ENCODE assay signal across 12 cellular contexts in genomic region chr9:110443146-110443877, GRCh38.
DNase-seq lines count a peak whose midpoint lies in the region; ATAC-seq, FAIRE-seq and TF ChIP-seq lines count a peak whose summit lies in the region.
"Had no signal": no experiment of that assay in that cellular context is flagged by ENCODE, and none has a peak within 500 bp of the region (broad histone marks: within the 10 kb centered on the region; RNA-seq: fewer than 3 reads in every experiment).

No MANE protein-coding gene starts in this region.

- no peak overlapping the region for H3K27ac Mint-ChIP-seq in T-cell
- H3K27ac Mint-ChIP-seq: activated T-cell treated with anti-CD3 and anti-CD28 coated beads, Interleukin-2, amount 50 U/mL, for 24 hours; T-helper 2 cell treated with Interferon-gamma antibody and Interleukin-4, amounts not matched to agents 5 μg/mL and 100 μg/mL, for 36 hours had no signal

- POLR2A ChIA-PET in T-cell (lab: Charles Lee): no interaction called here

- no peak for FAIRE-seq in urothelium cell line (lab: Jason Lieb, UNC)

- H3K4me3 Mint-ChIP-seq in T-cell: no peak overlapping the region
- H3K4me3 Mint-ChIP-seq: activated T-cell treated with anti-CD3 and anti-CD28 coated beads, Interleukin-2, amount 50 U/mL, for 24 hours; T-helper 2 cell treated with Interferon-gamma antibody and Interleukin-4, amounts not matched to agents 5 μg/mL and 100 μg/mL, for 36 hours had no signal

- H3K9me3 Mint-ChIP-seq in T-cell: peaks cover 5 to 17% (median 8%) of the 10 kb centered on the region in 3 donors

- CTCF ChIA-PET in T-cell (lab: Charles Lee): interaction anchor here in 1 of 2 donors (0.6 kb wide), 1 partner anchor 116 kb away, joined by 3 read pairs; no protein-coding TSS in a partner anchor

- H3K36me3 Mint-ChIP-seq in T-cell: no peaks in the 10 kb centered on the region

- DNase-seq in D341Med (ENCODE audit: low spot score) (peak; percentile 62), NCI-H1092 treated with DMSO at 0.1 percent for 48 hours (lab: John Stamatoyannopoulos, UW) (peak; percentile 41), hepatic stellate cell (ENCODE audit: low spot score) (peak; percentile 52), urothelium cell line (ENCODE audit: low spot score) (no peak), T-cell (no peak)
- DNase-seq: activated T-cell treated with anti-CD3 and anti-CD28 coated beads, Interleukin-2, amount 50 U/mL, for 24 hours; DMS79; NCI-H526 treated with DMSO at 0.1 percent for 48 hours had no signal

- peaks cover 0 to 6% of the 10 kb centered on the region in 2 donors for H3K27me3 Mint-ChIP-seq in T-cell
- H3K27me3 Mint-ChIP-seq: activated T-cell treated with anti-CD3 and anti-CD28 coated beads, Interleukin-2, amount 50 U/mL, for 24 hours had no signal

- no peak for ATAC-seq in SK-N-SH treated with all-trans-retinoic acid at 6 μM for 48 hours
- no peak for ATAC-seq in GM18867 (IDR thresholded peaks at IDR 0.05; ENCODE audit: unreplicated experiment)
- ATAC-seq in GM21619 (IDR thresholded peaks at IDR 0.05; ENCODE audit: unreplicated experiment): no peak
- ATAC-seq in T-cell (replicated peaks in 1 of 4): no peak

- H3K4me1 Mint-ChIP-seq in T-cell: no peaks in the 10 kb centered on the region

TF ChIP-seq in SK-N-SH treated with all-trans-retinoic acid at 6 μM for 48 hours, 23 proteins besides CTCF, POLR2A, EP300 and RAD21:
- TF ChIP-seq CSRNP3 (CRISPR knock-in tag; IDR thresholded peaks at IDR 0.05) (0 out of 2 replicates have a peak, but pooled peaks have one; percentile 30), ZFP30 (CRISPR knock-in tag; IDR thresholded peaks at IDR 0.05) (no peak), ZFP3 (CRISPR knock-in tag; IDR thresholded peaks at IDR 0.05) (peak; percentile 28; the same call in 1 of the 2 replicates), OSR1 (CRISPR knock-in tag; IDR thresholded peaks at IDR 0.05) (no peak), ISL1 (CRISPR knock-in tag; IDR thresholded peaks at IDR 0.05) (peak; percentile 91), ZNF70 (CRISPR knock-in tag; IDR thresholded peaks at IDR 0.05) (no peak), TCF4 (CRISPR knock-in tag; IDR thresholded peaks at IDR 0.05; ENCODE audit: borderline replicate concordance) (peak; percentile 73; the same call in 1 of the 2 replicates), ZC3H10 (CRISPR knock-in tag; IDR thresholded peaks at IDR 0.05) (no peak), CSDC2 (CRISPR knock-in tag; IDR thresholded peaks at IDR 0.05) (no peak), SNAI2 (CRISPR knock-in tag; IDR thresholded peaks at IDR 0.05) (no peak), POU6F1 (CRISPR knock-in tag; IDR thresholded peaks at IDR 0.05; ENCODE audit: borderline replicate concordance, low read depth) (no peak), BACH2 (CRISPR knock-in tag; IDR thresholded peaks at IDR 0.05; ENCODE audit: borderline replicate concordance) (no peak), GLIS3 (CRISPR knock-in tag; IDR thresholded peaks at IDR 0.05) (no peak; the same call in 1 of the 2 replicates), ZNF8 (CRISPR knock-in tag; IDR thresholded peaks at IDR 0.05) (no peak)
- TF ChIP-seq, protein P1, sequence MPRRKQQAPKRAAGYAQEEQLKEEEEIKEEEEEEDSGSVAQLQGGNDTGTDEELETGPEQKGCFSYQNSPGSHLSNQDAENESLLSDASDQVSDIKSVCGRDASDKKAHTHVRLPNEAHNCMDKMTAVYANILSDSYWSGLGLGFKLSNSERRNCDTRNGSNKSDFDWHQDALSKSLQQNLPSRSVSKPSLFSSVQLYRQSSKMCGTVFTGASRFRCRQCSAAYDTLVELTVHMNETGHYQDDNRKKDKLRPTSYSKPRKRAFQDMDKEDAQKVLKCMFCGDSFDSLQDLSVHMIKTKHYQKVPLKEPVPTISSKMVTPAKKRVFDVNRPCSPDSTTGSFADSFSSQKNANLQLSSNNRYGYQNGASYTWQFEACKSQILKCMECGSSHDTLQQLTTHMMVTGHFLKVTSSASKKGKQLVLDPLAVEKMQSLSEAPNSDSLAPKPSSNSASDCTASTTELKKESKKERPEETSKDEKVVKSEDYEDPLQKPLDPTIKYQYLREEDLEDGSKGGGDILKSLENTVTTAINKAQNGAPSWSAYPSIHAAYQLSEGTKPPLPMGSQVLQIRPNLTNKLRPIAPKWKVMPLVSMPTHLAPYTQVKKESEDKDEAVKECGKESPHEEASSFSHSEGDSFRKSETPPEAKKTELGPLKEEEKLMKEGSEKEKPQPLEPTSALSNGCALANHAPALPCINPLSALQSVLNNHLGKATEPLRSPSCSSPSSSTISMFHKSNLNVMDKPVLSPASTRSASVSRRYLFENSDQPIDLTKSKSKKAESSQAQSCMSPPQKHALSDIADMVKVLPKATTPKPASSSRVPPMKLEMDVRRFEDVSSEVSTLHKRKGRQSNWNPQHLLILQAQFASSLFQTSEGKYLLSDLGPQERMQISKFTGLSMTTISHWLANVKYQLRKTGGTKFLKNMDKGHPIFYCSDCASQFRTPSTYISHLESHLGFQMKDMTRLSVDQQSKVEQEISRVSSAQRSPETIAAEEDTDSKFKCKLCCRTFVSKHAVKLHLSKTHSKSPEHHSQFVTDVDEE (CRISPR knock-in tag; IDR thresholded peaks at IDR 0.05): peak; percentile 68

Comparison
In these comparisons a context has a peak if more than half of its experiments do, and no peak if none do; other contexts are left out.
1. DNase-seq: peak in D341Med (single experiment), NCI-H1092 treated with DMSO at 0.1 percent for 48 hours (single experiment) and hepatic stellate cell (single experiment); none in urothelium cell line (single experiment) and T-cell (0 of 34).